Comparison of ENCODE assay signal across 1 cellular context in the genomic region with DNA sequence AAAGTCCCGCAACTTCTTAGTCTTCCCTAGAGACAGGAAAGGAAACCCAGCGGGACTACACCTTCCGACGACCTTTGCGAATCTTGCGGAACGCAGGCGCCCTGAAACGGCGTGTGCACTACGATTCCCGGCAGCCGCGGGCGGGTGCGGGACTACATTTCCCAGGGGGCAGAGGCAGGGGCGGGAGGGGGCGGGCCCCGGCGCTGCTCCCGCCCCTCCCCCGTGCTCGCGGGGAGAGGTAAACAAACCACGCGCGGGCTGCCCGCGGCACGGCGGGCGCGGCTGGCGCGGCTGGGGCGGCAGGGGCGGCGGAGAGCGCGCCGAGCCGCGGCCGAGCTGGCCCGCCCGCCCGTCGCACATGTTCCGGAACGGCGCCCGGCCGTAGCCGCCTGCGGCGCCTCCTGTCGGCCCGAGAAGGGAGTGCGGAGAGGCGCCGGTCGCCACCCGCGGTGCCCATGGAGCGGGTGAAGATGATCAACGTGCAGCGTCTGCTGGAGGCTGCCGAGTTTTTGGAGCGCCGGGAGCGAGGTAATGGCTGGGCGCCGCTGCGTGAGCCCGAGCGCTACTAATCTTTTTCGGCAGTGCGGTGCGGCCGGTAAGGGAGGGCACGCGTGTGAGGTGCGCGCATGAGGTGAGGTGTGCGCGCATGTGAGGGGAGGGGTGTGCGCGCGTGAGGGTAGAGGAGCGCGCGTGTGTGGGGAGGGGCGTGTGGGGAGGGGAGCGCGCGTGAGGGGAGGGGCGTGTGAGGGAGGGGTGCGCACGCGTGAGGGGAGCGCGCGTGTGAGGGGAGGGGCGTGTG.
TF ChIP-seq lines count a peak whose summit lies in the region.

No MANE protein-coding gene starts in this region.

TF ChIP-seq in HepG2, 621 proteins besides CTCF, POLR2A, EP300 and RAD21 (continued from another document and continues in another):
- no peak; the same call in 1 of the 2 replicates for TF ChIP-seq NCOA2 (CRISPR knock-in tag; IDR thresholded peaks at IDR 0.05)
- TF ChIP-seq NR3C1 (CRISPR knock-in tag; IDR thresholded peaks at IDR 0.05), result no peak
- no peak for TF ChIP-seq PREB (CRISPR knock-in tag; IDR thresholded peaks at IDR 0.05)
- TF ChIP-seq AGO2 (optimal IDR thresholded peaks at IDR 0.05; ENCODE audit: low read depth, low read length), result peak; percentile 48
- TF ChIP-seq, protein P1, sequence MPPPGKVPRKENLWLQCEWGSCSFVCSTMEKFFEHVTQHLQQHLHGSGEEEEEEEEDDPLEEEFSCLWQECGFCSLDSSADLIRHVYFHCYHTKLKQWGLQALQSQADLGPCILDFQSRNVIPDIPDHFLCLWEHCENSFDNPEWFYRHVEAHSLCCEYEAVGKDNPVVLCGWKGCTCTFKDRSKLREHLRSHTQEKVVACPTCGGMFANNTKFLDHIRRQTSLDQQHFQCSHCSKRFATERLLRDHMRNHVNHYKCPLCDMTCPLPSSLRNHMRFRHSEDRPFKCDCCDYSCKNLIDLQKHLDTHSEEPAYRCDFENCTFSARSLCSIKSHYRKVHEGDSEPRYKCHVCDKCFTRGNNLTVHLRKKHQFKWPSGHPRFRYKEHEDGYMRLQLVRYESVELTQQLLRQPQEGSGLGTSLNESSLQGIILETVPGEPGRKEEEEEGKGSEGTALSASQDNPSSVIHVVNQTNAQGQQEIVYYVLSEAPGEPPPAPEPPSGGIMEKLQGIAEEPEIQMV (CRISPR knock-in tag; IDR thresholded peaks at IDR 0.05; ENCODE audit: low read depth), result no peak
- TF ChIP-seq ZNF282 (IDR thresholded peaks at IDR 0.05; ENCODE audit: partially characterized antibody), result no peak
- no peak for TF ChIP-seq ZNF775 (CRISPR knock-in tag; IDR thresholded peaks at IDR 0.05; ENCODE audit: borderline replicate concordance)
- TF ChIP-seq CHD4 (IDR thresholded peaks at IDR 0.05; ENCODE audit: borderline replicate concordance, low read length), result no peak
- no peak for TF ChIP-seq ATF6 (CRISPR knock-in tag; conservative IDR thresholded peaks at IDR 0.05)
- no peak for TF ChIP-seq ISX (CRISPR knock-in tag; conservative IDR thresholded peaks at IDR 0.05)
- TF ChIP-seq ZNF335 (CRISPR knock-in tag; IDR thresholded peaks at IDR 0.05), result no peak
- no peak for TF ChIP-seq ZNF430 (CRISPR knock-in tag; IDR thresholded peaks at IDR 0.05)
- TF ChIP-seq CEBPG (CRISPR knock-in tag; IDR thresholded peaks at IDR 0.05), result no peak
- no peak for TF ChIP-seq MTF2 (CRISPR knock-in tag; IDR thresholded peaks at IDR 0.05; ENCODE audit: borderline replicate concordance)
- TF ChIP-seq KLF6 (CRISPR knock-in tag; IDR thresholded peaks at IDR 0.05), result no peak
- no peak for TF ChIP-seq ZNF564 (CRISPR knock-in tag; IDR thresholded peaks at IDR 0.05)
- TF ChIP-seq KDM5A (IDR thresholded peaks at IDR 0.05; ENCODE audit: borderline replicate concordance, low read length), result peak; percentile 72; the same call in 1 of the 2 replicates
- TF ChIP-seq PHF21A (CRISPR knock-in tag; IDR thresholded peaks at IDR 0.05), result no peak
- TF ChIP-seq EZH2 (conservative IDR thresholded peaks at IDR 0.05; ENCODE audit: low read depth, low read length), result no peak
- TF ChIP-seq EED (CRISPR knock-in tag; IDR thresholded peaks at IDR 0.05), result no peak
- no peak for TF ChIP-seq GATAD2A (CRISPR knock-in tag; IDR thresholded peaks at IDR 0.05)
- no peak for TF ChIP-seq RNF2 (conservative IDR thresholded peaks at IDR 0.05; ENCODE audit: low read depth)
- no peak for TF ChIP-seq ZNF343 (CRISPR knock-in tag; IDR thresholded peaks at IDR 0.05)
- no peak for TF ChIP-seq TRAFD1 (CRISPR knock-in tag; IDR thresholded peaks at IDR 0.05; ENCODE audit: borderline replicate concordance)
- TF ChIP-seq ZNF451 (CRISPR knock-in tag; IDR thresholded peaks at IDR 0.05), result no peak
- no peak for TF ChIP-seq KLF9 (CRISPR knock-in tag; IDR thresholded peaks at IDR 0.05; ENCODE audit: low read depth)
- TF ChIP-seq ZKSCAN1 (IDR thresholded peaks at IDR 0.05; ENCODE audit: low read length), result no peak
- TF ChIP-seq, protein P2, sequence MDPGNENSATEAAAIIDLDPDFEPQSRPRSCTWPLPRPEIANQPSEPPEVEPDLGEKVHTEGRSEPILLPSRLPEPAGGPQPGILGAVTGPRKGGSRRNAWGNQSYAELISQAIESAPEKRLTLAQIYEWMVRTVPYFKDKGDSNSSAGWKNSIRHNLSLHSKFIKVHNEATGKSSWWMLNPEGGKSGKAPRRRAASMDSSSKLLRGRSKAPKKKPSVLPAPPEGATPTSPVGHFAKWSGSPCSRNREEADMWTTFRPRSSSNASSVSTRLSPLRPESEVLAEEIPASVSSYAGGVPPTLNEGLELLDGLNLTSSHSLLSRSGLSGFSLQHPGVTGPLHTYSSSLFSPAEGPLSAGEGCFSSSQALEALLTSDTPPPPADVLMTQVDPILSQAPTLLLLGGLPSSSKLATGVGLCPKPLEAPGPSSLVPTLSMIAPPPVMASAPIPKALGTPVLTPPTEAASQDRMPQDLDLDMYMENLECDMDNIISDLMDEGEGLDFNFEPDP (CRISPR knock-in tag; conservative IDR thresholded peaks at IDR 0.05), result 0 out of 2 replicates have a peak, but pooled peaks have one; percentile 66
- TF ChIP-seq ZIK1 (CRISPR knock-in tag; IDR thresholded peaks at IDR 0.05; ENCODE audit: borderline replicate concordance, low read depth), result no peak
- TF ChIP-seq, protein P3, sequence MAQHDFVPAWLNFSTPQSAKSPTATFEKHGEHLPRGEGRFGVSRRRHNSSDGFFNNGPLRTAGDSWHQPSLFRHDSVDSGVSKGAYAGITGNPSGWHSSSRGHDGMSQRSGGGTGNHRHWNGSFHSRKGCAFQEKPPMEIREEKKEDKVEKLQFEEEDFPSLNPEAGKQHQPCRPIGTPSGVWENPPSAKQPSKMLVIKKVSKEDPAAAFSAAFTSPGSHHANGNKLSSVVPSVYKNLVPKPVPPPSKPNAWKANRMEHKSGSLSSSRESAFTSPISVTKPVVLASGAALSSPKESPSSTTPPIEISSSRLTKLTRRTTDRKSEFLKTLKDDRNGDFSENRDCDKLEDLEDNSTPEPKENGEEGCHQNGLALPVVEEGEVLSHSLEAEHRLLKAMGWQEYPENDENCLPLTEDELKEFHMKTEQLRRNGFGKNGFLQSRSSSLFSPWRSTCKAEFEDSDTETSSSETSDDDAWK (CRISPR knock-in tag; IDR thresholded peaks at IDR 0.05), result no peak
- no peak for TF ChIP-seq NFIB (CRISPR knock-in tag; IDR thresholded peaks at IDR 0.05; ENCODE audit: borderline replicate concordance)
- TF ChIP-seq ZBTB10 (CRISPR knock-in tag; IDR thresholded peaks at IDR 0.05; ENCODE audit: borderline replicate concordance), result no peak
- TF ChIP-seq KDM3A (CRISPR knock-in tag; IDR thresholded peaks at IDR 0.05; ENCODE audit: low read depth), result no peak
- no peak for TF ChIP-seq PRPF4 (IDR thresholded peaks at IDR 0.05; ENCODE audit: low read depth, low read length, poor library complexity, severe bottlenecking)
- TF ChIP-seq ZNF263 (CRISPR knock-in tag; IDR thresholded peaks at IDR 0.05), result no peak
- no peak for TF ChIP-seq TRIM22 (IDR thresholded peaks at IDR 0.05)
- 0 out of 2 replicates have a peak, but pooled peaks have one; percentile 57 for TF ChIP-seq BRCA1 (CRISPR knock-in tag; IDR thresholded peaks at IDR 0.05)
- no peak for TF ChIP-seq ZNF773 (CRISPR knock-in tag; IDR thresholded peaks at IDR 0.05; ENCODE audit: borderline replicate concordance)
- no peak for TF ChIP-seq NONO (IDR thresholded peaks at IDR 0.05)
- TF ChIP-seq NONO (CRISPR knock-in tag; conservative IDR thresholded peaks at IDR 0.05), result no peak
- TF ChIP-seq ZBTB49 (CRISPR knock-in tag; IDR thresholded peaks at IDR 0.05; ENCODE audit: borderline replicate concordance), result no peak
- peak; percentile 85 for TF ChIP-seq MAZ (IDR thresholded peaks at IDR 0.05; ENCODE audit: borderline replicate concordance, low read depth, low read length)
- no peak for TF ChIP-seq MAZ (CRISPR knock-in tag; IDR thresholded peaks at IDR 0.05; ENCODE audit: low read depth)
